8 cellular contexts compared by ENCODE assay signal in the genomic region with DNA sequence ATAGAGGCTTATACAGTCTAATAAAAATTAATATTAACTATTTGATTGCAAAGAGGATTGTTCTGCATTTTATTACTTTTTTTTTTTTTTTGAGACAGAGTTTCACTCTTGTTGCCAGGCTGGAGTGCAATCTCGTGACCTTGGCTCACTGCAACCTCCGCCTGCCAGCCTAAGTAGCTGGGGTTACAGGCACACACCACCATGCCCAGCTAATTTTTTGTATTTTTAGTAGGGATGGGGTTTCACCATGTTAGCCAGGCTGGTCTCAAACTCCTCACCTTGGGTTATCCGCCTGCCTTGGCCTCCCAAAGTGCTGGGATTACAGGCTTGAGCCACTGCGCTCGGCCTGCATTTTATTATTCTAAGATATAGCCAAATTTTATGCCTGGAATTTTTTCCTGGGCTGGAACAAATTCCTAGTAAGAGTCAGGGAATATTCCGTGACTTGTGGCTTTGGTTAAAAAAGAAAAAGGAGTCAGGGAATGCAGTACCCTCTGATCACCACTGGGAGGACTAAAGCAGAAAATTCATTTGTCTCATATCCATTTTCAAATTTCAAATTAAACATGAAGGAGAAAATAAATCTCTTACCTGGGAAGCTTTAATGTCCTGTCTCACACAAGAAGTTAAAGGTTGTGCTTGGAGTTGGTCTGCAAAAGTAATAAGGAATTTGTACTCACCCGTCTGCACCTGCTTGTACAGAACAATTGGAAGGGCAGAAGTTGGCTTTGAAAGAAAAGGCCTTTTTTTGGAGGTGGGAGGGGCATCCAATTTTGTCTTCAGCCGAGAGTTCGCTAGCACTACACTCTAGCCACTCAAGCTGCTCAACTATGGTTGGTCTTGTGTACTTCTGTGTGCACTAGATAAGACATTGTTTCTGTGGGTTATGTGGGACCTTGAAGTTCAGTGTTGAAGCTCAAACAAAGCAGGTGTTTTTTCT. TPM values are rescaled to one million over a fixed set of nuclear protein-coding genes. Genes with fewer than 3 reads are reported as not detected.
A peak's percentile ranks its signal among the peaks of the same experiment; 100 is the strongest.
DNase-seq lines count a peak whose midpoint lies in the region; ATAC-seq and TF ChIP-seq lines count a peak whose summit lies in the region.

No MANE protein-coding gene starts in this region.

- no peaks in the 10 kb centered on the region for H3K27me3 Mint-ChIP-seq in mesothelial cell of epicardium (ENCODE audit: low read depth)

- DNase-seq in NCI-H748 (lab: John Stamatoyannopoulos, UW; ENCODE audit: unreplicated experiment) (peak; percentile 23), NCI-H748 treated with DMSO at 0.1 percent for 48 hours (lab: John Stamatoyannopoulos, UW) (no peak), NCI-H1694 treated with DMSO at 0.1 percent for 48 hours (lab: John Stamatoyannopoulos, UW) (peak; percentile 70), choroid plexus epithelial cell (ENCODE audit: low read depth) (peak; percentile 65), mesothelial cell of epicardium (ENCODE audit: low spot score in 2 of 2, unreplicated experiment in 2 of 2) (no peak), H4 (ENCODE audit: low spot score) (no peak), DMS153 treated with DMSO at 0.1 percent for 48 hours (lab: John Stamatoyannopoulos, UW; ENCODE audit: unreplicated experiment) (no peak)

- no peak overlapping the region for H3K4me3 Mint-ChIP-seq in mesothelial cell of epicardium

- no peak for ATAC-seq in activated CD4-positive, CD25-positive, alpha-beta regulatory T cell treated with anti-CD3 and anti-CD28 coated beads, Interleukin-2, amount 50 U/mL, for 24 hours

- no peaks in the 10 kb centered on the region for H3K9me3 Mint-ChIP-seq in mesothelial cell of epicardium

- TF ChIP-seq CTCF in choroid plexus epithelial cell (conservative IDR thresholded peaks at IDR 0.05; ENCODE audit: low read depth, low read length) (peak; percentile 71), mesothelial cell of epicardium (IDR thresholded peaks at IDR 0.05; ENCODE audit: unreplicated experiment) (peak; percentile 98)

- H3K4me3 ChIP-seq in choroid plexus epithelial cell (ENCODE audit: low read depth, low read length): no peak overlapping the region

- H3K4me1 Mint-ChIP-seq in mesothelial cell of epicardium: peaks cover 36% of the 10 kb centered on the region

- no peak overlapping the region for H3K27ac Mint-ChIP-seq in mesothelial cell of epicardium

- H3K36me3 Mint-ChIP-seq in mesothelial cell of epicardium: no peaks in the 10 kb centered on the region

RNA-seq across cellular contexts. Expression of a gene that starts 8.7 kb away (rescaled TPM):
- total RNA-seq in mesothelial cell of epicardium: 122 to 125 TPM (median 125 TPM) in 3 replicates
- total RNA-seq in H4 (2014; rRNA removed; shearing (Covaris generic)): 35.8 and 41.8 TPM in 2 replicates

RNA-seq across cellular contexts. Expression of a gene that starts 59.9 kb away (rescaled TPM):
- total RNA-seq in mesothelial cell of epicardium: 242 to 256 TPM (median 248 TPM) in 3 replicates
- 87.3 and 145 TPM in 2 replicates for total RNA-seq in H4 (2014; rRNA removed; shearing (Covaris generic))

Comparison
In these comparisons a context has a peak if more than half of its experiments do, and no peak if none do; other contexts are left out.
1. DNase-seq: peak in NCI-H748 (single experiment), NCI-H1694 treated with DMSO at 0.1 percent for 48 hours (single experiment) and choroid plexus epithelial cell (single experiment); none in NCI-H748 treated with DMSO at 0.1 percent for 48 hours (single experiment), mesothelial cell of epicardium (0 of 2), H4 (single experiment) and DMS153 treated with DMSO at 0.1 percent for 48 hours (single experiment).